Comparison of ENCODE assay signal across 11 cellular contexts in genomic region chrX:1464282-1465131, GRCh38. TPM values are rescaled to one million over a fixed set of nuclear protein-coding genes. Genes with fewer than 3 reads are reported as not detected.
DNase-seq lines count a peak whose midpoint lies in the region; FAIRE-seq lines count a peak whose summit lies in the region.
"Had no signal": no experiment of that assay in that cellular context is flagged by ENCODE, and none has a peak within 500 bp of the region (broad histone marks: within the 10 kb centered on the region; RNA-seq: fewer than 3 reads in every experiment).

No MANE protein-coding gene starts in this region.

- H3K36me3 ChIP-seq in effector memory CD4-positive, alpha-beta T cell (ENCODE audit: control insufficient read depth, insufficient read depth, low read length), result peaks cover 24% of the 10 kb centered on the region

- H3K27me3 ChIP-seq in effector memory CD4-positive, alpha-beta T cell (replicated peaks; ENCODE audit: control insufficient read depth, insufficient read depth, low read length, poor library complexity, severe bottlenecking), result no peaks in the 10 kb centered on the region

- peak; percentile 64 for DNase-seq in activated effector memory CD4-positive, alpha-beta T cell treated with anti-CD3 and anti-CD28 coated beads, Interleukin-2, amount 50 U/mL, for 16 hours
- no peak for DNase-seq in activated effector memory CD4-positive, alpha-beta T cell treated with Interleukin-2 at 50 U/mL for 16 hours
- peak; percentile 54 for DNase-seq in activated CD4-positive, alpha-beta memory T cell treated with anti-CD3 and anti-CD28 coated beads for 36 hours
- DNase-seq in effector memory CD4-positive, alpha-beta T cell, result no peak
- DNase-seq in OCI-M1 (lab: John Stamatoyannopoulos, UW) (no peak), A172 (ENCODE audit: low spot score) (no peak), HTR-8/SVneo (ENCODE audit: insufficient read length, low spot score) (no peak)
- DNase-seq: ACHN, DMS79 treated with DMSO at 0.1 percent for 48 hours, NCI-H510A had no signal

- peak overlapping the region; percentile 74 for H3K27ac ChIP-seq in effector memory CD4-positive, alpha-beta T cell (ENCODE audit: insufficient read depth, low read length, poor library complexity, severe bottlenecking)

- CTCF ChIA-PET in activated CD4-positive, alpha-beta memory T cell treated with anti-CD3 and anti-CD28 coated beads for 36 hours (lab: Charles Lee), result no interaction called here

- no peaks in the 10 kb centered on the region for H3K9me3 ChIP-seq in effector memory CD4-positive, alpha-beta T cell (ENCODE audit: control insufficient read depth, low read length)

- H3K4me3 Mint-ChIP-seq in activated CD4-positive, alpha-beta memory T cell treated with anti-CD3 and anti-CD28 coated beads for 36 hours, result peak overlapping the region; percentile 55
- H3K4me3 Mint-ChIP-seq in stimulated activated naive CD8-positive, alpha-beta T cell treated with anti-CD3 and anti-CD28 coated beads, Interleukin-15, Interleukin-2, amounts not matched to agents 100 ng/mL and 50 ng/mL, for 24 hours, result peak overlapping the region; percentile 59

- intact Hi-C loops in activated CD4-positive, alpha-beta memory T cell treated with anti-CD3 and anti-CD28 coated beads for 36 hours (cut with micrococcal nuclease), result loop anchor here (5.0 kb wide), 1 partner anchor 1248 kb away; no protein-coding TSS in a partner anchor

- FAIRE-seq in HTR-8/SVneo (lab: Jason Lieb, UNC), result no peak

- H3K36me3 Mint-ChIP-seq in activated CD4-positive, alpha-beta memory T cell treated with anti-CD3 and anti-CD28 coated beads for 36 hours, result peaks cover 34% of the 10 kb centered on the region
- H3K36me3 Mint-ChIP-seq in stimulated activated naive CD8-positive, alpha-beta T cell treated with anti-CD3 and anti-CD28 coated beads, Interleukin-15, Interleukin-2, amounts not matched to agents 100 ng/mL and 50 ng/mL, for 24 hours (ENCODE audit: low read depth), result no peaks in the 10 kb centered on the region

- no peaks in the 10 kb centered on the region for H3K9me3 Mint-ChIP-seq in activated CD4-positive, alpha-beta memory T cell treated with anti-CD3 and anti-CD28 coated beads for 36 hours
- H3K9me3 Mint-ChIP-seq in stimulated activated naive CD8-positive, alpha-beta T cell treated with anti-CD3 and anti-CD28 coated beads, Interleukin-15, Interleukin-2, amounts not matched to agents 100 ng/mL and 50 ng/mL, for 24 hours, result no peaks in the 10 kb centered on the region

- H3K4me1 ChIP-seq in effector memory CD4-positive, alpha-beta T cell (ENCODE audit: control insufficient read depth, insufficient read depth, low read length, poor library complexity, severe bottlenecking), result peaks cover 67% of the 10 kb centered on the region

- H3K4me1 Mint-ChIP-seq in activated CD4-positive, alpha-beta memory T cell treated with anti-CD3 and anti-CD28 coated beads for 36 hours (ENCODE audit: low read depth), result peaks cover 73% of the 10 kb centered on the region
- H3K4me1 Mint-ChIP-seq in stimulated activated naive CD8-positive, alpha-beta T cell treated with anti-CD3 and anti-CD28 coated beads, Interleukin-15, Interleukin-2, amounts not matched to agents 100 ng/mL and 50 ng/mL, for 24 hours (ENCODE audit: low read depth), result peaks cover 69% of the 10 kb centered on the region

- H3K4me3 ChIP-seq in effector memory CD4-positive, alpha-beta T cell (ENCODE audit: insufficient read depth, low read depth, low read length, poor library complexity, severe bottlenecking), result no peak overlapping the region

- peak overlapping the region; percentile 96 for H3K27ac Mint-ChIP-seq in activated CD4-positive, alpha-beta memory T cell treated with anti-CD3 and anti-CD28 coated beads for 36 hours
- H3K27ac Mint-ChIP-seq in stimulated activated naive CD8-positive, alpha-beta T cell treated with anti-CD3 and anti-CD28 coated beads, Interleukin-15, Interleukin-2, amounts not matched to agents 100 ng/mL and 50 ng/mL, for 24 hours, result peak overlapping the region; percentile 67

- H3K27me3 Mint-ChIP-seq in activated CD4-positive, alpha-beta memory T cell treated with anti-CD3 and anti-CD28 coated beads for 36 hours, result no peaks in the 10 kb centered on the region
- no peaks in the 10 kb centered on the region for H3K27me3 Mint-ChIP-seq in stimulated activated naive CD8-positive, alpha-beta T cell treated with anti-CD3 and anti-CD28 coated beads, Interleukin-15, Interleukin-2, amounts not matched to agents 100 ng/mL and 50 ng/mL, for 24 hours

- POLR2A ChIA-PET in activated CD4-positive, alpha-beta memory T cell treated with anti-CD3 and anti-CD28 coated beads for 36 hours (lab: Charles Lee), result no interaction called here

RNA-seq across cellular contexts. Expression of gene ASMTL, which starts 11.8 kb away (rescaled TPM):
- 10 to 100 TPM; 65.2 to 67.4 TPM for total RNA-seq in activated CD4-positive, alpha-beta memory T cell treated with anti-CD3 and anti-CD28 coated beads for 36 hours
- total RNA-seq in A172 (2014; rRNA removed; shearing (Covaris generic)), result 3.3 and 4.2 TPM in 2 replicates

Comparison
In these comparisons a context has a peak if more than half of its experiments do, and no peak if none do; other contexts are left out.
1. DNase-seq: peak in activated effector memory CD4-positive, alpha-beta T cell treated with anti-CD3 and anti-CD28 coated beads, Interleukin-2, amount 50 U/mL, for 16 hours (single experiment) and activated CD4-positive, alpha-beta memory T cell treated with anti-CD3 and anti-CD28 coated beads for 36 hours (single experiment); none in activated effector memory CD4-positive, alpha-beta T cell treated with Interleukin-2 at 50 U/mL for 16 hours (single experiment), effector memory CD4-positive, alpha-beta T cell (0 of 3), OCI-M1 (single experiment), A172 (single experiment) and HTR-8/SVneo (single experiment).
2. RNA of gene ASMTL, which starts 11.8 kb away (total RNA-seq): 65.2 to 67.4 TPM in activated CD4-positive, alpha-beta memory T cell treated with anti-CD3 and anti-CD28 coated beads for 36 hours; 3.3 to 4.2 TPM in A172; every median in the first group is over 10 times any median in the second.